Comparison of ENCODE assay signal across 19 cellular contexts in genomic region chr11:96551136-96551535, GRCh38.
"Had no signal": no experiment of that assay in that cellular context is flagged by ENCODE, and none has a peak within 500 bp of the region (broad histone marks: within the 10 kb centered on the region; RNA-seq: fewer than 3 reads in every experiment).

No MANE protein-coding gene starts in this region.

- H3K27me3 ChIP-seq: SJSA1 had no signal

- H3K9me3 ChIP-seq: SJSA1 had no signal

- H3K4me1 ChIP-seq: SJSA1 had no signal

- ATAC-seq: Panc1 had no signal

- H3K36me3 ChIP-seq: SJSA1 had no signal

- H3K4me3 ChIP-seq: SJSA1, SK-N-MC had no signal

- H3K27ac ChIP-seq: HL-60, RWPE1, SJSA1, SK-N-MC had no signal

- DNase-seq: KBM-7, MV-4-11, NCI-H1048, NCI-H1105, NCI-H1417, NCI-H1436 treated with DMSO at 0.1 percent for 48 hours, NCI-H1694, NCI-H187 treated with DMSO at 0.1 percent for 48 hours, NCI-H2029 treated with DMSO at 0.1 percent for 48 hours, NCI-H2227 treated with DMSO at 0.1 percent for 48 hours, NCI-H524, NCI-H526 treated with DMSO at 0.1 percent for 48 hours, NCI-H748 treated with DMSO at 0.1 percent for 48 hours, SHP77 had no signal
